Comparison of ENCODE assay signal across 8 cellular contexts in genomic region chr17:21288581-21289017, GRCh38. TPM values are rescaled to one million over a fixed set of nuclear protein-coding genes. Genes with fewer than 3 reads are reported as not detected.
DNase-seq lines count a peak whose midpoint lies in the region; ATAC-seq and TF ChIP-seq lines count a peak whose summit lies in the region.

No MANE protein-coding gene starts in this region.

- ATAC-seq in GM19467 (IDR thresholded peaks at IDR 0.05; ENCODE audit: unreplicated experiment) = peak; percentile 18
- no peak for ATAC-seq in Panc1
- ATAC-seq in stimulated activated memory B cell treated with anti-CD40 and anti-IgM and Interleukin-4, amounts not matched to agents 10 μg/mL and 1 μg/mL and 100 μg/mL, for 72 hours = peak; percentile 42
- no peak for ATAC-seq in GM19035 (IDR thresholded peaks at IDR 0.05; ENCODE audit: unreplicated experiment)

- H3F3A ChIP-seq in neural progenitor cell (ENCODE audit: low read depth) = peaks cover 5% of the 10 kb centered on the region

- no peaks in the 10 kb centered on the region for H3K36me3 ChIP-seq in CD8-positive, alpha-beta memory T cell (ENCODE audit: insufficient read depth, low read length)
- H3K36me3 ChIP-seq in Panc1 (ENCODE audit: control insufficient read depth, insufficient read depth, low read length) (peaks cover 2% of the 10 kb centered on the region; the same call in 1 of the 2 replicates), neural progenitor cell (no peaks in the 10 kb centered on the region)

- H3K27me3 Mint-ChIP-seq in CD8-positive, alpha-beta memory T cell = no peaks in the 10 kb centered on the region
- H3K27me3 Mint-ChIP-seq in stimulated activated memory B cell treated with anti-CD40 and anti-IgM and Interleukin-4, amounts not matched to agents 10 μg/mL and 1 μg/mL and 100 μg/mL, for 72 hours = peaks cover 9% of the 10 kb centered on the region
- peaks cover 12% of the 10 kb centered on the region for H3K27me3 Mint-ChIP-seq in neural progenitor cell (ENCODE audit: insufficient read depth, low read depth)

- no peaks in the 10 kb centered on the region for H3K9me3 ChIP-seq in CD8-positive, alpha-beta memory T cell (ENCODE audit: low read length)
- H3K9me3 ChIP-seq in Panc1 (ENCODE audit: control insufficient read depth, insufficient read depth, low read depth, low read length) = no peaks in the 10 kb centered on the region
- peaks cover 6% of the 10 kb centered on the region for H3K9me3 ChIP-seq in neural progenitor cell (ENCODE audit: low read depth)

- CTCF ChIA-PET in CD8-positive, alpha-beta memory T cell (lab: Charles Lee) = interaction anchor here (0.7 to 3.9 kb wide), 6 partner anchors 9 to 245 kb away, joined by 3 to 25 read pairs (median 6); partner anchors contain the start of gene USP22
- CTCF ChIA-PET in Panc1 (lab: Charles Lee) = no interaction called here

- peaks cover 5% of the 10 kb centered on the region for H3K79me2 ChIP-seq in neural progenitor cell (ENCODE audit: low read depth)

- H3K27ac ChIP-seq in CD8-positive, alpha-beta memory T cell (ENCODE audit: low read depth, low read length) = peak overlapping the region; percentile 62
- H3K27ac ChIP-seq in Panc1 (ENCODE audit: low read length) (peak overlapping the region; percentile 90), epithelial cell of prostate (peak overlapping the region; percentile 93), neural progenitor cell (no peak overlapping the region)

- peaks cover 40% of the 10 kb centered on the region for H3K4me1 ChIP-seq in CD8-positive, alpha-beta memory T cell (ENCODE audit: insufficient read depth, low read length)
- H3K4me1 ChIP-seq in Panc1 (ENCODE audit: control insufficient read depth, insufficient read depth, low read length) (peaks cover 36% of the 10 kb centered on the region), neural progenitor cell (peaks cover 20% of the 10 kb centered on the region)

- H3K9ac ChIP-seq in neural progenitor cell = no peak overlapping the region

- no TSS peak for BruUV-seq in Panc1 (replicated peaks; lab: Mats Ljungman, UMichigan)

- no peaks in the 10 kb centered on the region for H3K27me3 ChIP-seq in CD8-positive, alpha-beta memory T cell (ENCODE audit: insufficient read depth, low read length, poor library complexity, severe bottlenecking)
- H3K27me3 ChIP-seq in Panc1 (ENCODE audit: control insufficient read depth, insufficient read depth, low read length) (no peaks in the 10 kb centered on the region), neural progenitor cell (peaks cover 18% of the 10 kb centered on the region)

- peak overlapping the region; percentile 93 to 98 (median 97) for H3K4me3 Mint-ChIP-seq in CD8-positive, alpha-beta memory T cell
- H3K4me3 Mint-ChIP-seq in stimulated activated memory B cell treated with anti-CD40 and anti-IgM and Interleukin-4, amounts not matched to agents 10 μg/mL and 1 μg/mL and 100 μg/mL, for 72 hours = peak overlapping the region; percentile 98
- no peak overlapping the region for H3K4me3 Mint-ChIP-seq in neural progenitor cell

- in situ Hi-C loops in Panc1 (cut with HindIII; ENCODE audit: low pct_unique_long_range_greater_than_20kb, low sequenced_read_pairs) = no loop called here

- intact Hi-C loops in Panc1 (cut with micrococcal nuclease; ENCODE audit: unreplicated experiment) = loop anchor here (10.0 kb wide), 1 partner anchor 164 kb away; the partner anchor contains the start of gene DHRS7B

- TF ChIP-seq CTCF in Panc1 (IDR thresholded peaks at IDR 0.05) (no peak), neural progenitor cell (IDR thresholded peaks at IDR 0.05) (no peak)

- H3K9me3 Mint-ChIP-seq in CD8-positive, alpha-beta memory T cell = peaks cover 0 to 11% (median 3%) of the 10 kb centered on the region in 5 donors
- no peaks in the 10 kb centered on the region for H3K9me3 Mint-ChIP-seq in stimulated activated memory B cell treated with anti-CD40 and anti-IgM and Interleukin-4, amounts not matched to agents 10 μg/mL and 1 μg/mL and 100 μg/mL, for 72 hours
- peaks cover 13% of the 10 kb centered on the region for H3K9me3 Mint-ChIP-seq in neural progenitor cell

- H4K20me1 ChIP-seq in neural progenitor cell (ENCODE audit: low read depth) = peaks cover 18% of the 10 kb centered on the region

- peak overlapping the region; percentile 96 to 100 (median 99) for H3K27ac Mint-ChIP-seq in CD8-positive, alpha-beta memory T cell
- H3K27ac Mint-ChIP-seq in stimulated activated memory B cell treated with anti-CD40 and anti-IgM and Interleukin-4, amounts not matched to agents 10 μg/mL and 1 μg/mL and 100 μg/mL, for 72 hours = peak overlapping the region; percentile 92
- H3K27ac Mint-ChIP-seq in neural progenitor cell = no peak overlapping the region

- peak in 1 of 5 donors; percentile 51 for DNase-seq in CD8-positive, alpha-beta memory T cell
- DNase-seq in Panc1 (ENCODE audit: low read depth, low spot score) (no peak), epithelial cell of prostate (ENCODE audit: low read depth, low spot score) (no peak), neural progenitor cell (ENCODE audit: low spot score) (no peak), nucleus accumbens (lab: John Stamatoyannopoulos, UW) (no peak)

- no peak overlapping the region for H2AFZ ChIP-seq in neural progenitor cell (replicated peaks)

- POLR2A ChIA-PET in CD8-positive, alpha-beta memory T cell (lab: Charles Lee) = interaction anchor here (0.6 to 1.6 kb wide), 2 partner anchors 13 to 1400 kb away, joined by 4 read pairs; no protein-coding TSS in a partner anchor
- POLR2A ChIA-PET in Panc1 (lab: Charles Lee) = no interaction called here

- H3K4me1 Mint-ChIP-seq in CD8-positive, alpha-beta memory T cell = peaks cover 44 to 75% (median 60%) of the 10 kb centered on the region in 3 donors
- peaks cover 86% of the 10 kb centered on the region for H3K4me1 Mint-ChIP-seq in stimulated activated memory B cell treated with anti-CD40 and anti-IgM and Interleukin-4, amounts not matched to agents 10 μg/mL and 1 μg/mL and 100 μg/mL, for 72 hours
- H3K4me1 Mint-ChIP-seq in neural progenitor cell = peaks cover 20% of the 10 kb centered on the region

- no peak overlapping the region for H3K4me2 ChIP-seq in neural progenitor cell

- peak overlapping the region; percentile 58 for H3K4me3 ChIP-seq in CD8-positive, alpha-beta memory T cell (ENCODE audit: low read length)
- peak overlapping the region in 1 of 2 experiments; percentile 25; a peak in 3 of 4 replicates for H3K4me3 ChIP-seq in Panc1 (ENCODE audit: low read depth in 2 of 2, low read length in 2 of 2)
- no peak overlapping the region for H3K4me3 ChIP-seq in neural progenitor cell

- H3K36me3 Mint-ChIP-seq in CD8-positive, alpha-beta memory T cell = peaks cover 0 to 37% (median 3%) of the 10 kb centered on the region in 3 donors
- H3K36me3 Mint-ChIP-seq in stimulated activated memory B cell treated with anti-CD40 and anti-IgM and Interleukin-4, amounts not matched to agents 10 μg/mL and 1 μg/mL and 100 μg/mL, for 72 hours = peaks cover 30% of the 10 kb centered on the region
- H3K36me3 Mint-ChIP-seq in neural progenitor cell = no peaks in the 10 kb centered on the region

RNA-seq across cellular contexts. Expression of gene MAP2K3, which starts 4.1 kb away (rescaled TPM):
- total RNA-seq in CD8-positive, alpha-beta memory T cell = 100 to 1,000 TPM; 139 to 150 TPM
- 99.8 TPM for polyA plus RNA-seq in CD8-positive, alpha-beta memory T cell
- total RNA-seq in Panc1 (2021; ENCODE audit: unreplicated experiment) (44.4 TPM), neural progenitor cell (ENCODE audit: low replicate concordance) (3.5 and 9.4 TPM in 2 replicates)
- polyA plus RNA-seq in Panc1 (2012; ENCODE audit: insufficient read length) = 46.3 TPM

RNA-seq across cellular contexts. Expression of gene NATD1, which starts 35.4 kb away (rescaled TPM):
- total RNA-seq in CD8-positive, alpha-beta memory T cell = 1 to 10 TPM; 2.7 to 2.8 TPM
- polyA plus RNA-seq in CD8-positive, alpha-beta memory T cell = 3.0 TPM
- total RNA-seq in Panc1 (2021; ENCODE audit: unreplicated experiment) (2.8 TPM), neural progenitor cell (ENCODE audit: low replicate concordance) (4.3 and 7.8 TPM in 2 replicates)
- 4.0 TPM for polyA plus RNA-seq in Panc1 (2012; ENCODE audit: insufficient read length)

Comparison
In these comparisons a context has a peak if more than half of its experiments do, and no peak if none do; other contexts are left out.
1. ATAC-seq: peak in GM19467 (single experiment) and stimulated activated memory B cell treated with anti-CD40 and anti-IgM and Interleukin-4, amounts not matched to agents 10 μg/mL and 1 μg/mL and 100 μg/mL, for 72 hours (single experiment); none in Panc1 (single experiment) and GM19035 (single experiment).